Comparison of ENCODE assay signal across 9 cellular contexts in the genomic region with DNA sequence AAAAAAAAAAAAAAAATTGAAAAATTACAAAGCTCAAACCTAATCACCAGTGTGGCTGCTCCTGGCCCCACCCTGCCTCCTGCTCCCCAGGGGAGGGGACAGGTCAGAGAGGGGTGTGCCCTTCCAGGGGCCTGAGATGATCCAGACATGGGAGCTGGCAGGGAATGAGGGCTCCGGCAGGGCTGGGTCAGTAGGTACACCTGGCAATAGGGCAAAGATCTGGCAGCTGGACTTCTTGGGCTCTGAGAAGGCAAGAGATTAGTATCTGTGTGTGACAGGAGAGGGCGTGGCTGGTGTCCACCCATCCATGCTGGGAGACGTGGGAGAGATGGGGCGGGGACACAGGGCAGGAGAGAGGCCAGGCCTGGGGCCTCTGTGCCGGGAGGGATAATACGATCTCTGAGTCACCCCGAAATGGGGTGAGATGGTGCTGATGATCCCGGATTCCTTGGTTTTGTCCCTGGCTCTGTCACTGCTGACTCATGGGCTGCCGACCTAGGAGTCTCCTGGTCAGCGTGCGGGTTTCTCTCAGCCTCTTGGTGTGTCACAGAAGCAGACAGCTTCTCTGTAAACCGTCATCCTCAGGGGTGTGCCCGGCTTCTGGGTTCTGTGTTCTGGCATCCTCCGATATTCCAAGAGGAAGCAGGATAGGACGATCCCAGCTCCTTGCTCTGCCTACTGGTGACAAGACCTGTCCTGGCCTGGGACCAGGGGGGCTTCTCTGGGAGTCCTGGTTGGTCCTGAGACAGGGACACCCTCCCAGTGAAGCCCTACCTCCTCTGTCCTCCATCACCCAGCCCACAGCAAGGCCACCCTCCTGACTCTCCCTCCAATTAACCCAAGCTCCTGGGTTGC. TPM values are rescaled to one million over a fixed set of nuclear protein-coding genes. Genes with fewer than 3 reads are reported as not detected.
DNase-seq lines count a peak whose midpoint lies in the region; ATAC-seq and TF ChIP-seq lines count a peak whose summit lies in the region.
"Had no signal": no experiment of that assay in that cellular context is flagged by ENCODE, and none has a peak within 500 bp of the region (broad histone marks: within the 10 kb centered on the region; RNA-seq: fewer than 3 reads in every experiment).

No MANE protein-coding gene starts in this region.

- peak overlapping the region; percentile 13 for H3K4me3 Mint-ChIP-seq in MCF 10A (ENCODE audit: unreplicated experiment)
- H3K4me3 Mint-ChIP-seq in activated T-helper 1 cell treated with anti-CD3 and anti-CD28 coated beads, Interleukin-12 subunit alpha, Interleukin-12 subunit beta, Interleukin-2, Interleukin-4 antibody, amounts not matched to agents 30 ng/mL and 10 ng/mL and 1 ng/mL, durations not matched to agents 14 hours and 24 hours and 36 hours = no peak overlapping the region

- no peak overlapping the region for H3K9ac ChIP-seq in BLaER1

- H4K20me1 ChIP-seq in BLaER1 = no peaks in the 10 kb centered on the region

- TF ChIP-seq EP300 in esophagus muscularis mucosa (IDR thresholded peaks at IDR 0.05) = no peak

- WGBS in esophagus muscularis mucosa = 56% methylated on average over 9 of the region's 15 CpGs

- peak; percentile 100 for DNase-seq in M059J (ENCODE audit: low read depth)
- DNase-seq in MCF 10A (ENCODE audit: unreplicated experiment) = peak; percentile 98
- DNase-seq in mucosa of gallbladder (ENCODE audit: low spot score) = peak; percentile 68
- no peak for DNase-seq in activated T-helper 1 cell treated with anti-CD3 and anti-CD28 coated beads, Interleukin-12 subunit alpha, Interleukin-12 subunit beta, Interleukin-2, Interleukin-4 antibody, amounts not matched to agents 30 ng/mL and 10 ng/mL and 1 ng/mL, durations not matched to agents 14 hours and 24 hours and 36 hours (ENCODE audit: low spot score)
- no peak for DNase-seq in activated naive CD4-positive, alpha-beta T cell (lab: John Stamatoyannopoulos, UW)
- DNase-seq in esophagus muscularis mucosa (ENCODE audit: extremely low spot score) = no peak
- DNase-seq: naive thymus-derived CD4-positive, alpha-beta T cell had no signal

- no peaks in the 10 kb centered on the region for H3K27me3 Mint-ChIP-seq in MCF 10A (ENCODE audit: insufficient read depth, unreplicated experiment)
- peaks cover 16% of the 10 kb centered on the region for H3K27me3 Mint-ChIP-seq in activated T-helper 1 cell treated with anti-CD3 and anti-CD28 coated beads, Interleukin-12 subunit alpha, Interleukin-12 subunit beta, Interleukin-2, Interleukin-4 antibody, amounts not matched to agents 30 ng/mL and 10 ng/mL and 1 ng/mL, durations not matched to agents 14 hours and 24 hours and 36 hours (ENCODE audit: insufficient read depth)

- no peak for TF ChIP-seq POLR2A in esophagus muscularis mucosa (IDR thresholded peaks at IDR 0.05; ENCODE audit: low read depth)

- no TSS peak for BruUV-seq in MCF 10A (replicated peaks; lab: Mats Ljungman, UMichigan)

- H3K4me3 ChIP-seq in BLaER1 (no peak overlapping the region), esophagus muscularis mucosa (no peak overlapping the region)

- intact Hi-C loops in MCF 10A (cut with micrococcal nuclease) = loop anchor here (1.0 kb wide), 1 partner anchor 29 kb away; no protein-coding TSS in a partner anchor
- intact Hi-C loops in activated T-helper 1 cell treated with anti-CD3 and anti-CD28 coated beads, Interleukin-12 subunit alpha, Interleukin-12 subunit beta, Interleukin-2, Interleukin-4 antibody, amounts not matched to agents 30 ng/mL and 10 ng/mL and 1 ng/mL, durations not matched to agents 14 hours and 24 hours and 36 hours (cut with micrococcal nuclease) = no loop called here
- intact Hi-C loops in esophagus muscularis mucosa (cut with DNase I) = no loop called here

- H3K4me2 ChIP-seq in BLaER1 = peak overlapping the region; percentile 40

- TF ChIP-seq CTCF in MCF 10A (IDR thresholded peaks at IDR 0.05; ENCODE audit: unreplicated experiment) = no peak
- TF ChIP-seq CTCF in esophagus muscularis mucosa (IDR thresholded peaks at IDR 0.05) = no peak

- H3K9me3 Mint-ChIP-seq in MCF 10A (ENCODE audit: unreplicated experiment) = no peaks in the 10 kb centered on the region
- no peaks in the 10 kb centered on the region for H3K9me3 Mint-ChIP-seq in activated T-helper 1 cell treated with anti-CD3 and anti-CD28 coated beads, Interleukin-12 subunit alpha, Interleukin-12 subunit beta, Interleukin-2, Interleukin-4 antibody, amounts not matched to agents 30 ng/mL and 10 ng/mL and 1 ng/mL, durations not matched to agents 14 hours and 24 hours and 36 hours

- H3K27me3 ChIP-seq in BLaER1 (no peaks in the 10 kb centered on the region), esophagus muscularis mucosa (no peaks in the 10 kb centered on the region)

- peaks cover 30% of the 10 kb centered on the region for H3K4me1 ChIP-seq in BLaER1
- peaks cover 0 to 15% (median 6%) of the 10 kb centered on the region in 4 donors for H3K4me1 ChIP-seq in esophagus muscularis mucosa

- ATAC-seq in GM21528 (IDR thresholded peaks at IDR 0.05; ENCODE audit: low FRiP score, unreplicated experiment) = no peak
- ATAC-seq: naive thymus-derived CD4-positive, alpha-beta T cell had no signal

- peaks cover 32% of the 10 kb centered on the region for H3K4me1 Mint-ChIP-seq in MCF 10A (ENCODE audit: insufficient read depth, unreplicated experiment)
- peaks cover 5% of the 10 kb centered on the region for H3K4me1 Mint-ChIP-seq in activated T-helper 1 cell treated with anti-CD3 and anti-CD28 coated beads, Interleukin-12 subunit alpha, Interleukin-12 subunit beta, Interleukin-2, Interleukin-4 antibody, amounts not matched to agents 30 ng/mL and 10 ng/mL and 1 ng/mL, durations not matched to agents 14 hours and 24 hours and 36 hours (ENCODE audit: low read depth)

- CTCF ChIA-PET in MCF 10A (lab: Yijun Ruan, JAX) = interaction anchor here (0.5 to 2.1 kb wide), 12 partner anchors 8 to 751 kb away, joined by 3 to 9 read pairs (median 4); no protein-coding TSS in a partner anchor

- H3K36me3 ChIP-seq in BLaER1 (no peaks in the 10 kb centered on the region), esophagus muscularis mucosa (no peaks in the 10 kb centered on the region)

- H3K36me3 Mint-ChIP-seq in MCF 10A (ENCODE audit: insufficient read depth, unreplicated experiment) = no peaks in the 10 kb centered on the region
- no peaks in the 10 kb centered on the region for H3K36me3 Mint-ChIP-seq in activated T-helper 1 cell treated with anti-CD3 and anti-CD28 coated beads, Interleukin-12 subunit alpha, Interleukin-12 subunit beta, Interleukin-2, Interleukin-4 antibody, amounts not matched to agents 30 ng/mL and 10 ng/mL and 1 ng/mL, durations not matched to agents 14 hours and 24 hours and 36 hours (ENCODE audit: low read depth)
- H3K36me3 Mint-ChIP-seq: naive thymus-derived CD4-positive, alpha-beta T cell had no signal

- no peak overlapping the region for H3K27ac ChIP-seq in BLaER1
- H3K27ac ChIP-seq in esophagus muscularis mucosa (replicated peaks in 1 of 4) = no peak overlapping the region

- POLR2A ChIA-PET in MCF 10A (lab: Yijun Ruan, JAX) = interaction anchor here (0.5 to 3.4 kb wide), 16 partner anchors 8 to 301 kb away, joined by 3 to 48 read pairs (median 6); partner anchors contain the start of genes ABHD11 and METTL27

- H3K9me3 ChIP-seq in BLaER1 = no peaks in the 10 kb centered on the region
- H3K9me3 ChIP-seq in esophagus muscularis mucosa = no peaks in the 10 kb centered on the region

- H3K27ac Mint-ChIP-seq in MCF 10A (ENCODE audit: low read depth, unreplicated experiment) = peak overlapping the region; percentile 80
- no peak overlapping the region for H3K27ac Mint-ChIP-seq in activated T-helper 1 cell treated with anti-CD3 and anti-CD28 coated beads, Interleukin-12 subunit alpha, Interleukin-12 subunit beta, Interleukin-2, Interleukin-4 antibody, amounts not matched to agents 30 ng/mL and 10 ng/mL and 1 ng/mL, durations not matched to agents 14 hours and 24 hours and 36 hours

RNA-seq across cellular contexts. Expression of gene CLDN4, which starts 8.2 kb away (rescaled TPM):
- 0.62 and 1.1 TPM in 2 replicates for total RNA-seq in M059J (2014; rRNA removed; shearing (Covaris generic))
- total RNA-seq in MCF 10A (2022) (0.22 and 0.28 TPM in 2 replicates), mucosa of gallbladder (201 TPM), esophagus muscularis mucosa (1 to 10 TPM in 2 of 4 donors, under 1 TPM in 2; 0.42 to 3.1 (median 1.7) TPM)
- not detected in 2 replicates for total RNA-seq in activated T-helper 1 cell treated with anti-CD3 and anti-CD28 coated beads, Interleukin-12 subunit alpha, Interleukin-12 subunit beta, Interleukin-2, Interleukin-4 antibody, amounts not matched to agents 30 ng/mL and 10 ng/mL and 1 ng/mL, durations not matched to agents 14 hours and 24 hours and 36 hours

RNA-seq across cellular contexts. Expression of gene METTL27, which starts 19.8 kb away (rescaled TPM):
- total RNA-seq in M059J (2014; rRNA removed; shearing (Covaris generic)) = 1.7 and 1.9 TPM in 2 replicates
- 4.4 and 7.3 TPM in 2 replicates for total RNA-seq in MCF 10A (2022)
- 3.1 TPM for total RNA-seq in mucosa of gallbladder
- 1.2 and 1.8 TPM in 2 replicates for total RNA-seq in activated T-helper 1 cell treated with anti-CD3 and anti-CD28 coated beads, Interleukin-12 subunit alpha, Interleukin-12 subunit beta, Interleukin-2, Interleukin-4 antibody, amounts not matched to agents 30 ng/mL and 10 ng/mL and 1 ng/mL, durations not matched to agents 14 hours and 24 hours and 36 hours
- total RNA-seq in esophagus muscularis mucosa = 1 to 10 TPM in 3 of 4 donors, under 1 TPM in 1; 0.83 to 4.0 (median 2.8) TPM

RNA-seq across cellular contexts. Expression of gene TMEM270, which starts 38.4 kb away (rescaled TPM):
- 0.17 and 0.32 TPM in 2 replicates for total RNA-seq in M059J (2014; rRNA removed; shearing (Covaris generic))
- total RNA-seq in MCF 10A (2022) (not detected in 2 replicates), mucosa of gallbladder (not detected), esophagus muscularis mucosa (not detected)
- total RNA-seq in activated T-helper 1 cell treated with anti-CD3 and anti-CD28 coated beads, Interleukin-12 subunit alpha, Interleukin-12 subunit beta, Interleukin-2, Interleukin-4 antibody, amounts not matched to agents 30 ng/mL and 10 ng/mL and 1 ng/mL, durations not matched to agents 14 hours and 24 hours and 36 hours = not detected in 2 replicates
- total RNA-seq: naive thymus-derived CD4-positive, alpha-beta T cell had no signal

RNA-seq across cellular contexts. Expression of gene CLDN3, which starts 52.5 kb away (rescaled TPM):
- not detected in 2 replicates for total RNA-seq in M059J (2014; rRNA removed; shearing (Covaris generic))
- total RNA-seq in MCF 10A (2022) = not detected in 2 replicates
- 129 TPM for total RNA-seq in mucosa of gallbladder
- total RNA-seq in activated T-helper 1 cell treated with anti-CD3 and anti-CD28 coated beads, Interleukin-12 subunit alpha, Interleukin-12 subunit beta, Interleukin-2, Interleukin-4 antibody, amounts not matched to agents 30 ng/mL and 10 ng/mL and 1 ng/mL, durations not matched to agents 14 hours and 24 hours and 36 hours = not detected in 2 replicates
- under 1 TPM in 1 of 4 donors, not detected in 3; 0.80 TPM for total RNA-seq in esophagus muscularis mucosa
- total RNA-seq: naive thymus-derived CD4-positive, alpha-beta T cell had no signal

Comparison
In these comparisons a context has a peak if more than half of its experiments do, and no peak if none do; other contexts are left out.
1. DNase-seq: peak in M059J (single experiment), MCF 10A (single experiment) and mucosa of gallbladder (single experiment); none in activated T-helper 1 cell treated with anti-CD3 and anti-CD28 coated beads, Interleukin-12 subunit alpha, Interleukin-12 subunit beta, Interleukin-2, Interleukin-4 antibody, amounts not matched to agents 30 ng/mL and 10 ng/mL and 1 ng/mL, durations not matched to agents 14 hours and 24 hours and 36 hours (single experiment), activated naive CD4-positive, alpha-beta T cell (0 of 4) and esophagus muscularis mucosa (single experiment).
2. RNA of gene CLDN4, which starts 8.2 kb away (total RNA-seq): 201 TPM in mucosa of gallbladder (single experiment); 0.42 to 3.1 TPM in esophagus muscularis mucosa, 0.62 to 1.1 TPM in M059J, 0.22 to 0.28 TPM in MCF 10A and not detected in activated T-helper 1 cell treated with anti-CD3 and anti-CD28 coated beads, Interleukin-12 subunit alpha, Interleukin-12 subunit beta, Interleukin-2, Interleukin-4 antibody, amounts not matched to agents 30 ng/mL and 10 ng/mL and 1 ng/mL, durations not matched to agents 14 hours and 24 hours and 36 hours; every median in the first group is over 10 times any median in the second.